9 cellular contexts compared by ENCODE assay signal in the genomic region with DNA sequence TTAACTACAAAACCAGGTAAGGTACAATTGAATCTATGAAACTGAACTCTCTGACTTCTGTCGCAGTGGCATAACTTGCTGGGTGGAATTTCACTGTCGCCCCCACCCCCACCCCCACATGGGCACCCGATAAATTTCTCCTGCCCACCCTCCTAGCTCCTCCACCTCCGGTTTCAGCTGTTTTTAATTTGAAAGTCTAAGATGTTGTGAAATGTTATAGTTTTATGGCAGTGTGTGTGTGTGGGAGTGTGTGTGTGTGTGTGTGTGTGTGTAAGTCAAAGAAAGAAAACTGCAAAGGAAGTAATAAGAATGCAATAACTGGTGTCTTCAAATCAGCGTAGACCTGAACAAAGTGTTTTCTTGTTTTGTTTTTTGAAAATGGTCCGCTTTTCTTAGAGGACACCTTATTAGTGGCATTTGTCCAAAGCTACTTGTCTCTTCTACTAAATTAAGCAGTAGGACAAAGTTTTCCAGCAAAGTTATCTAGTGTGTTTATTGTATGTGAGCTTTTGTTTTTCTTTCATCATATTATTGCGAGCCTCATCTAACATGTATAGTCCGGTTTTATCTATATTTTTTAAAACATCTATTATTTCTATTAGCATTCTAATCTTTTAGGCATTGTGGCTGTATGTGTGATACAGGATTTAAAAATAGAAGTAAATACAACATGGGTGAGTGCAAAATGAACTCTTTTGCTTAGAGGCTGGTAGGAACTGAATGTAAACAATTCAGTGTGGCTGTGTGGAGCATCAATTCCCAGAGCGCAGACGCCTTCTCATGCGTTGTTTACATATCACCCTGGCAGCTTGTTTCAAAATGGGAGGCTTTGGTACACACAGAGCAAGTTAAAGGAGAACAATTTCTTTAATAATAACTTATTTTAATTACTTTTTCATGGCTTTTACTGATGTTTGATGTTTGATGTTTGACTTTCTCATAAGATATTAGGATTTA. TPM values are rescaled to one million over a fixed set of nuclear protein-coding genes. Genes with fewer than 3 reads are reported as not detected.
A peak's percentile ranks its signal among the peaks of the same experiment; 100 is the strongest.
DNase-seq lines count a peak whose midpoint lies in the region; ATAC-seq and TF ChIP-seq lines count a peak whose summit lies in the region.
"Had no signal": no experiment of that assay in that cellular context is flagged by ENCODE, and none has a peak within 500 bp of the region (broad histone marks: within the 10 kb centered on the region; RNA-seq: fewer than 3 reads in every experiment).

No MANE protein-coding gene starts in this region.

- no peaks in the 10 kb centered on the region for H3K4me1 Mint-ChIP-seq in activated T-cell treated with anti-CD3 and anti-CD28 coated beads, Interleukin-2, amount 50 U/mL, for 24 hours (ENCODE audit: low read depth)
- no peaks in the 10 kb centered on the region for H3K4me1 Mint-ChIP-seq in activated CD4-positive, alpha-beta memory T cell treated with anti-CD3 and anti-CD28 coated beads for 36 hours (ENCODE audit: low read depth)

- TF ChIP-seq CTCF in epithelial cell of proximal tubule (conservative IDR thresholded peaks at IDR 0.05; ENCODE audit: low read depth, low read length), result no peak

- H3K4me3 Mint-ChIP-seq in activated T-cell treated with anti-CD3 and anti-CD28 coated beads, Interleukin-2, amount 50 U/mL, for 24 hours, result no peak overlapping the region
- H3K4me3 Mint-ChIP-seq in activated CD4-positive, alpha-beta memory T cell treated with anti-CD3 and anti-CD28 coated beads for 36 hours, result no peak overlapping the region

- CTCF ChIA-PET in activated CD4-positive, alpha-beta memory T cell treated with anti-CD3 and anti-CD28 coated beads for 36 hours (lab: Charles Lee), result no interaction called here

- DNase-seq in COR-L47 (lab: John Stamatoyannopoulos, UW), result peak; percentile 76
- peak; percentile 84 for DNase-seq in NCI-H345 (lab: John Stamatoyannopoulos, UW)
- DNase-seq in epithelial cell of proximal tubule (ENCODE audit: low read depth), result no peak
- peak; percentile 27 for DNase-seq in non-pigmented ciliary epithelial cell (ENCODE audit: low read depth)
- no peak for DNase-seq in activated T-cell treated with anti-CD3 and anti-CD28 coated beads, Interleukin-2, amount 50 U/mL, for 24 hours
- no peak for DNase-seq in HT-29 (ENCODE audit: low spot score)
- DNase-seq in activated CD4-positive, alpha-beta memory T cell treated with anti-CD3 and anti-CD28 coated beads for 36 hours, result no peak
- DNase-seq: activated T-cell treated with anti-CD3 and anti-CD28 coated beads, Interleukin-2, amount 50 U/mL, for 1 hour had no signal

- no peaks in the 10 kb centered on the region for H3K36me3 Mint-ChIP-seq in activated T-cell treated with anti-CD3 and anti-CD28 coated beads, Interleukin-2, amount 50 U/mL, for 24 hours (ENCODE audit: low read depth)
- H3K36me3 Mint-ChIP-seq in activated CD4-positive, alpha-beta memory T cell treated with anti-CD3 and anti-CD28 coated beads for 36 hours, result no peaks in the 10 kb centered on the region

- no peak overlapping the region for H3K27ac Mint-ChIP-seq in activated T-cell treated with anti-CD3 and anti-CD28 coated beads, Interleukin-2, amount 50 U/mL, for 24 hours
- H3K27ac Mint-ChIP-seq in activated CD4-positive, alpha-beta memory T cell treated with anti-CD3 and anti-CD28 coated beads for 36 hours, result no peak overlapping the region

- peaks cover 13% of the 10 kb centered on the region for H3K27me3 Mint-ChIP-seq in activated T-cell treated with anti-CD3 and anti-CD28 coated beads, Interleukin-2, amount 50 U/mL, for 24 hours
- H3K27me3 Mint-ChIP-seq in activated CD4-positive, alpha-beta memory T cell treated with anti-CD3 and anti-CD28 coated beads for 36 hours, result peaks cover 8% of the 10 kb centered on the region

- H3K9me3 Mint-ChIP-seq in activated T-cell treated with anti-CD3 and anti-CD28 coated beads, Interleukin-2, amount 50 U/mL, for 24 hours, result no peaks in the 10 kb centered on the region
- H3K9me3 Mint-ChIP-seq in activated CD4-positive, alpha-beta memory T cell treated with anti-CD3 and anti-CD28 coated beads for 36 hours, result no peaks in the 10 kb centered on the region

- ATAC-seq in HG03460 (IDR thresholded peaks at IDR 0.05; ENCODE audit: unreplicated experiment), result no peak

- intact Hi-C loops in activated CD4-positive, alpha-beta memory T cell treated with anti-CD3 and anti-CD28 coated beads for 36 hours (cut with micrococcal nuclease), result no loop called here

- peak overlapping the region; percentile 7 for H3K4me3 ChIP-seq in epithelial cell of proximal tubule (ENCODE audit: low read depth, low read length)

- POLR2A ChIA-PET in activated CD4-positive, alpha-beta memory T cell treated with anti-CD3 and anti-CD28 coated beads for 36 hours (lab: Charles Lee), result no interaction called here

RNA-seq across cellular contexts. Expression of gene DTNA, which starts 0.6 kb away (rescaled TPM):
- 7.5 and 15.2 TPM in 2 replicates for total RNA-seq in epithelial cell of proximal tubule
- total RNA-seq in HT-29 (2014; rRNA removed; shearing (Covaris generic)), result 0.18 TPM in 1 of 2 replicates, not detected in the other
- not detected for total RNA-seq in activated CD4-positive, alpha-beta memory T cell treated with anti-CD3 and anti-CD28 coated beads for 36 hours

Comparison
In these comparisons a context has a peak if more than half of its experiments do, and no peak if none do; other contexts are left out.
1. DNase-seq: peak in COR-L47 (single experiment), NCI-H345 (single experiment) and non-pigmented ciliary epithelial cell (single experiment); none in epithelial cell of proximal tubule (single experiment), activated T-cell treated with anti-CD3 and anti-CD28 coated beads, Interleukin-2, amount 50 U/mL, for 24 hours (single experiment), HT-29 (single experiment) and activated CD4-positive, alpha-beta memory T cell treated with anti-CD3 and anti-CD28 coated beads for 36 hours (single experiment).